ENCODE assay signal across 20 cellular contexts in genomic region chr11:125579811-125580210, GRCh38. TPM values are rescaled to one million over a fixed set of nuclear protein-coding genes. Genes with fewer than 3 reads are reported as not detected.
DNase-seq lines count a peak whose midpoint lies in the region; ATAC-seq and TF ChIP-seq lines count a peak whose summit lies in the region.
"Had no signal": no experiment of that assay in that cellular context is flagged by ENCODE, and none has a peak within 500 bp of the region (broad histone marks: within the 10 kb centered on the region; RNA-seq: fewer than 3 reads in every experiment).

No MANE protein-coding gene starts in this region.

- no peak overlapping the region for H3K4me2 ChIP-seq in parathyroid adenoma (ENCODE audit: low read length)
- H3K4me2 ChIP-seq: BLaER1 had no signal

- TF ChIP-seq CTCF in parathyroid adenoma (IDR thresholded peaks at IDR 0.05), result no peak

- H3K27me3 Mint-ChIP-seq in activated T-cell treated with anti-CD3 and anti-CD28 coated beads, Interleukin-2, amount 50 U/mL, for 24 hours, result no peaks in the 10 kb centered on the region
- no peaks in the 10 kb centered on the region for H3K27me3 Mint-ChIP-seq in activated T-cell treated with anti-CD3 and anti-CD28 coated beads, Interleukin-2, amount 50 U/mL, for 72 hours (ENCODE audit: low read depth)
- H3K27me3 Mint-ChIP-seq: B cell; CD4-positive, alpha-beta T cell; CD8-positive, alpha-beta memory T cell had no signal

- peaks cover 2% of the 10 kb centered on the region for H3K4me1 Mint-ChIP-seq in activated T-cell treated with anti-CD3 and anti-CD28 coated beads, Interleukin-2, amount 50 U/mL, for 24 hours (ENCODE audit: low read depth)
- no peaks in the 10 kb centered on the region for H3K4me1 Mint-ChIP-seq in activated T-cell treated with anti-CD3 and anti-CD28 coated beads, Interleukin-2, amount 50 U/mL, for 72 hours (ENCODE audit: low read depth)
- H3K4me1 Mint-ChIP-seq: B cell; CD8-positive, alpha-beta memory T cell had no signal

- no peaks in the 10 kb centered on the region for H3K9me3 Mint-ChIP-seq in activated T-cell treated with anti-CD3 and anti-CD28 coated beads, Interleukin-2, amount 50 U/mL, for 24 hours
- H3K9me3 Mint-ChIP-seq in activated T-cell treated with anti-CD3 and anti-CD28 coated beads, Interleukin-2, amount 50 U/mL, for 72 hours, result no peaks in the 10 kb centered on the region
- H3K9me3 Mint-ChIP-seq: CD4-positive, alpha-beta T cell; CD8-positive, alpha-beta memory T cell had no signal

- no peak overlapping the region for H2AFZ ChIP-seq in parathyroid adenoma
- H2AFZ ChIP-seq: GM23248 had no signal

- no peak for ATAC-seq in activated T-cell treated with anti-CD3 and anti-CD28 coated beads, Interleukin-2, amount 50 U/mL, for 72 hours (replicated peaks in 1 of 2)
- ATAC-seq in GM19463 (IDR thresholded peaks at IDR 0.05; ENCODE audit: unreplicated experiment) (no peak), HG02642 (IDR thresholded peaks at IDR 0.05; ENCODE audit: poor library complexity, unreplicated experiment) (no peak)
- ATAC-seq: GM12878 had no signal

- H3K27me3 ChIP-seq in SJCRH30 (no peaks in the 10 kb centered on the region), parathyroid adenoma (ENCODE audit: control insufficient read depth, insufficient read depth, low read length) (no peaks in the 10 kb centered on the region)
- H3K27me3 ChIP-seq: BLaER1 had no signal

- H3K36me3 Mint-ChIP-seq in activated T-cell treated with anti-CD3 and anti-CD28 coated beads, Interleukin-2, amount 50 U/mL, for 24 hours (ENCODE audit: low read depth), result peaks cover 90% of the 10 kb centered on the region
- H3K36me3 Mint-ChIP-seq in activated T-cell treated with anti-CD3 and anti-CD28 coated beads, Interleukin-2, amount 50 U/mL, for 72 hours (ENCODE audit: insufficient read depth in 2 of 2), result peaks cover 15 to 49% of the 10 kb centered on the region in 2 donors

- H3K36me3 ChIP-seq in SJCRH30, result peaks cover 24% of the 10 kb centered on the region
- H3K36me3 ChIP-seq in parathyroid adenoma (ENCODE audit: control insufficient read depth, insufficient read depth, low read length), result peaks cover 2% of the 10 kb centered on the region

- DNase-seq in activated T-cell treated with anti-CD3 and anti-CD28 coated beads, Interleukin-2, amount 50 U/mL, for 24 hours, result no peak
- DNase-seq in activated T-cell treated with anti-CD3 and anti-CD28 coated beads, Interleukin-2, amount 50 U/mL, for 72 hours, result no peak
- peak; percentile 36 to 76 for DNase-seq in SJCRH30
- DNase-seq: CD4-positive, alpha-beta T cell; CD8-positive, alpha-beta memory T cell; DMS 273 treated with DMSO at 0.1 percent for 48 hours; DMS79; EL; GDM1; GM23248; H7; HCEC 1CT had no signal

- no peak overlapping the region for H3K27ac ChIP-seq in SJCRH30
- peak overlapping the region; percentile 96 for H3K27ac ChIP-seq in parathyroid adenoma
- H3K27ac ChIP-seq: 22Rv1, BLaER1, C4-2B, GM23248 had no signal

- H3K27ac Mint-ChIP-seq in activated T-cell treated with anti-CD3 and anti-CD28 coated beads, Interleukin-2, amount 50 U/mL, for 24 hours, result peak overlapping the region; percentile 61
- no peak overlapping the region for H3K27ac Mint-ChIP-seq in activated T-cell treated with anti-CD3 and anti-CD28 coated beads, Interleukin-2, amount 50 U/mL, for 72 hours
- H3K27ac Mint-ChIP-seq: B cell; CD4-positive, alpha-beta T cell; CD8-positive, alpha-beta memory T cell had no signal

- H3K9me3 ChIP-seq in SJCRH30 (replicated peaks), result no peaks in the 10 kb centered on the region
- H3K9me3 ChIP-seq in parathyroid adenoma (ENCODE audit: control insufficient read depth, low read length), result no peaks in the 10 kb centered on the region
- H3K9me3 ChIP-seq: BLaER1 had no signal

- H3K4me3 ChIP-seq in SJCRH30, result no peak overlapping the region
- no peak overlapping the region for H3K4me3 ChIP-seq in parathyroid adenoma (ENCODE audit: low read depth, low read length)
- H3K4me3 ChIP-seq: BLaER1, GM12878, GM23248 had no signal

- H3K4me3 Mint-ChIP-seq in activated T-cell treated with anti-CD3 and anti-CD28 coated beads, Interleukin-2, amount 50 U/mL, for 24 hours, result no peak overlapping the region
- H3K4me3 Mint-ChIP-seq in activated T-cell treated with anti-CD3 and anti-CD28 coated beads, Interleukin-2, amount 50 U/mL, for 72 hours, result no peak overlapping the region
- H3K4me3 Mint-ChIP-seq: B cell; CD4-positive, alpha-beta T cell; CD8-positive, alpha-beta memory T cell had no signal

- H3K4me1 ChIP-seq in SJCRH30, result peaks cover 6% of the 10 kb centered on the region
- peaks cover 11% of the 10 kb centered on the region for H3K4me1 ChIP-seq in parathyroid adenoma
- H3K4me1 ChIP-seq: BLaER1 had no signal

- no peak overlapping the region for H3K9ac ChIP-seq in parathyroid adenoma
- H3K9ac ChIP-seq: BLaER1, GM23248 had no signal

- H3K79me2 ChIP-seq in parathyroid adenoma, result no peaks in the 10 kb centered on the region

RNA-seq across cellular contexts. Expression of gene EI24, which starts 10.5 kb away (rescaled TPM):
- 10 to 100 TPM; 27.4 to 35.6 TPM for total RNA-seq in activated T-cell treated with anti-CD3 and anti-CD28 coated beads, Interleukin-2, amount 50 U/mL, for 72 hours
- 81.7 and 85.0 TPM in 2 replicates for total RNA-seq in SJCRH30 (2014; rRNA removed; shearing (Covaris generic))

RNA-seq across cellular contexts. Expression of gene STT3A, which starts 12.8 kb away (rescaled TPM):
- 100 to 1,000 TPM; 121 to 123 TPM for total RNA-seq in activated T-cell treated with anti-CD3 and anti-CD28 coated beads, Interleukin-2, amount 50 U/mL, for 72 hours
- total RNA-seq in SJCRH30 (2014; rRNA removed; shearing (Covaris generic)), result 102 and 104 TPM in 2 replicates

RNA-seq across cellular contexts. Expression of gene CHEK1, which starts 45.2 kb away (rescaled TPM):
- total RNA-seq in activated T-cell treated with anti-CD3 and anti-CD28 coated beads, Interleukin-2, amount 50 U/mL, for 72 hours, result 100 to 1,000 TPM; 135 to 180 TPM
- 48.3 and 50.9 TPM in 2 replicates for total RNA-seq in SJCRH30 (2014; rRNA removed; shearing (Covaris generic))

Comparison
In these comparisons a context has a peak if more than half of its experiments do, and no peak if none do; other contexts are left out.
1. DNase-seq: peak in SJCRH30 (2 of 2); none in activated T-cell treated with anti-CD3 and anti-CD28 coated beads, Interleukin-2, amount 50 U/mL, for 24 hours (single experiment) and activated T-cell treated with anti-CD3 and anti-CD28 coated beads, Interleukin-2, amount 50 U/mL, for 72 hours (0 of 2).